Comparison of ENCODE assay signal across 10 cellular contexts in the genomic region with DNA sequence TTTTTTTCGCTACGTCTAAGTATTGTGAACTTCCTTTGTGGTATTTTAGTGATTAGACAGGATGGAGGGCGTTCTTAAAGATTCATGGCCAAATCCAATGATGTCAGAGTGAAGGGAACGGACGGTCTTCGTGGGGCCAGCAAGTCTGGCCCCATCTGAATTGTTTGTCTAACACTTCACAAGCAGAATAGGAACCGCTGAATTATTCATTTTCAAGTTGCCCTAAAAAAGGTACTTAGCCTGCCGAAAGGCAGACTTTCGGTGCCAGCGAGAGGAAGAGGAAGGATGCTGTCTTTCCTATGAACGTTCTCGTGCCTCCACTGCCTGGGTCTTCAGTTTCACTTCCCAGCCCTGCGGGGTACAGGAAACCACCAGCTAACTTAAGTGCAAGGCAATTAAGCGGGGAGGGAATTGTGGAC.
A peak's percentile ranks its signal among the peaks of the same experiment; 100 is the strongest.
DNase-seq lines count a peak whose midpoint lies in the region; ATAC-seq and TF ChIP-seq lines count a peak whose summit lies in the region.
"Had no signal": no experiment of that assay in that cellular context is flagged by ENCODE, and none has a peak within 500 bp of the region (broad histone marks: within the 10 kb centered on the region; RNA-seq: fewer than 3 reads in every experiment).

No MANE protein-coding gene starts in this region.

- H3K27me3 Mint-ChIP-seq in dendritic cell treated with granulocyte-macrophage colony-stimulating factor and Interleukin-4, amounts not matched to agents 40 ng/mL and 50 ng/mL, for 4 days, result no peaks in the 10 kb centered on the region

- H3K4me1 Mint-ChIP-seq in dendritic cell treated with granulocyte-macrophage colony-stimulating factor and Interleukin-4, amounts not matched to agents 40 ng/mL and 50 ng/mL, for 4 days (ENCODE audit: low read depth), result peaks cover 25% of the 10 kb centered on the region

- peak overlapping the region; percentile 28 for H3K4me3 Mint-ChIP-seq in dendritic cell treated with granulocyte-macrophage colony-stimulating factor and Interleukin-4, amounts not matched to agents 40 ng/mL and 50 ng/mL, for 4 days

- ATAC-seq in HG03442 (IDR thresholded peaks at IDR 0.05; ENCODE audit: unreplicated experiment) (no peak), HG03565 (IDR thresholded peaks at IDR 0.05; ENCODE audit: unreplicated experiment) (no peak)

- intact Hi-C loops in dendritic cell treated with granulocyte-macrophage colony-stimulating factor and Interleukin-4, amounts not matched to agents 40 ng/mL and 50 ng/mL, for 4 days (cut with micrococcal nuclease), result no loop called here

- no peak overlapping the region for H3K4me3 ChIP-seq in foreskin fibroblast (ENCODE audit: low read depth in 1 of 2, low read length in 2 of 2)
- H3K4me3 ChIP-seq: esophagus muscularis mucosa had no signal

- H3K27ac Mint-ChIP-seq in dendritic cell treated with granulocyte-macrophage colony-stimulating factor and Interleukin-4, amounts not matched to agents 40 ng/mL and 50 ng/mL, for 4 days, result peak overlapping the region; percentile 32

- peaks cover 57% of the 10 kb centered on the region for H3K36me3 Mint-ChIP-seq in dendritic cell treated with granulocyte-macrophage colony-stimulating factor and Interleukin-4, amounts not matched to agents 40 ng/mL and 50 ng/mL, for 4 days (ENCODE audit: low read depth)

- DNase-seq in stimulated activated CD4-positive, alpha-beta T cell treated with anti-CD3 and anti-CD28 coated beads, Interleukin-15, amount 100 ng/mL, for 24 hours, result peak; percentile 15
- no peak for DNase-seq in stimulated activated CD4-positive, alpha-beta T cell treated with anti-CD3 and anti-CD28 coated beads, Interleukin-2, amount 100 ng/mL, for 48 hours
- peak; percentile 95 to 99 for DNase-seq in NOMO-1 (lab: John Stamatoyannopoulos, UW; ENCODE audit: unreplicated experiment in 2 of 2)
- no peak for DNase-seq in ureter (ENCODE audit: low spot score)
- no peak for DNase-seq in foreskin fibroblast
- DNase-seq: NCI-H510A had no signal

- no peaks in the 10 kb centered on the region for H3K9me3 Mint-ChIP-seq in dendritic cell treated with granulocyte-macrophage colony-stimulating factor and Interleukin-4, amounts not matched to agents 40 ng/mL and 50 ng/mL, for 4 days

- TF ChIP-seq CTCF in foreskin fibroblast (IDR thresholded peaks at IDR 0.05; ENCODE audit: low read depth, low read length), result no peak

Comparison
In these comparisons a context has a peak if more than half of its experiments do, and no peak if none do; other contexts are left out.
1. DNase-seq: peak in stimulated activated CD4-positive, alpha-beta T cell treated with anti-CD3 and anti-CD28 coated beads, Interleukin-15, amount 100 ng/mL, for 24 hours (single experiment) and NOMO-1 (2 of 2); none in stimulated activated CD4-positive, alpha-beta T cell treated with anti-CD3 and anti-CD28 coated beads, Interleukin-2, amount 100 ng/mL, for 48 hours (0 of 2), ureter (single experiment) and foreskin fibroblast (0 of 2).